1 cellular context compared by ENCODE assay signal in genomic region chr14:77097006-77097688, GRCh38.
TF ChIP-seq lines count a peak whose summit lies in the region.

No MANE protein-coding gene starts in this region.

TF ChIP-seq in HepG2, 621 proteins besides CTCF, POLR2A, EP300 and RAD21 (continued from another document):
- TF ChIP-seq, protein P1, sequence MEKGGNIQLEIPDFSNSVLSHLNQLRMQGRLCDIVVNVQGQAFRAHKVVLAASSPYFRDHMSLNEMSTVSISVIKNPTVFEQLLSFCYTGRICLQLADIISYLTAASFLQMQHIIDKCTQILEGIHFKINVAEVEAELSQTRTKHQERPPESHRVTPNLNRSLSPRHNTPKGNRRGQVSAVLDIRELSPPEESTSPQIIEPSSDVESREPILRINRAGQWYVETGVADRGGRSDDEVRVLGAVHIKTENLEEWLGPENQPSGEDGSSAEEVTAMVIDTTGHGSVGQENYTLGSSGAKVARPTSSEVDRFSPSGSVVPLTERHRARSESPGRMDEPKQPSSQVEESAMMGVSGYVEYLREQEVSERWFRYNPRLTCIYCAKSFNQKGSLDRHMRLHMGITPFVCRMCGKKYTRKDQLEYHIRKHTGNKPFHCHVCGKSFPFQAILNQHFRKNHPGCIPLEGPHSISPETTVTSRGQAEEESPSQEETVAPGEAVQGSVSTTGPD (CRISPR knock-in tag; IDR thresholded peaks at IDR 0.05) = no peak
- TF ChIP-seq U2AF1 (optimal IDR thresholded peaks at IDR 0.05; ENCODE audit: low read depth, low read length) (no peak), CC2D1A (CRISPR knock-in tag; IDR thresholded peaks at IDR 0.05) (no peak), ZNF577 (CRISPR knock-in tag; IDR thresholded peaks at IDR 0.05; ENCODE audit: borderline replicate concordance, low read depth) (no peak), SMYD3 (CRISPR knock-in tag; IDR thresholded peaks at IDR 0.05) (peak; percentile 69; the same call in 1 of the 2 replicates), ZNF780A (CRISPR knock-in tag; IDR thresholded peaks at IDR 0.05) (peak; percentile 35; the same call in 1 of the 2 replicates), DNMT1 (CRISPR knock-in tag; IDR thresholded peaks at IDR 0.05) (no peak), ZNF782 (CRISPR knock-in tag; IDR thresholded peaks at IDR 0.05; ENCODE audit: borderline replicate concordance) (no peak), RNF219 (CRISPR knock-in tag; IDR thresholded peaks at IDR 0.05) (peak; percentile 82; the same call in 1 of the 2 replicates), FOSL1 (CRISPR knock-in tag; IDR thresholded peaks at IDR 0.05; ENCODE audit: borderline replicate concordance) (no peak), MTA1 (CRISPR knock-in tag; IDR thresholded peaks at IDR 0.05; ENCODE audit: borderline replicate concordance) (no peak), ZBTB1 (CRISPR knock-in tag; IDR thresholded peaks at IDR 0.05; ENCODE audit: borderline replicate concordance) (no peak), ARID2 (CRISPR knock-in tag; IDR thresholded peaks at IDR 0.05; ENCODE audit: borderline replicate concordance) (peak; percentile 58; the same call in 1 of the 2 replicates), REL (CRISPR knock-in tag; conservative IDR thresholded peaks at IDR 0.05) (0 out of 2 replicates have a peak, but pooled peaks have one; percentile 56), ZNF556 (CRISPR knock-in tag; IDR thresholded peaks at IDR 0.05; ENCODE audit: borderline replicate concordance) (no peak), CBX2 (IDR thresholded peaks at IDR 0.05; ENCODE audit: low read depth, low read length) (no peak), CBX2 (CRISPR knock-in tag; IDR thresholded peaks at IDR 0.05; ENCODE audit: low read depth) (no peak), MEIS2 (CRISPR knock-in tag; IDR thresholded peaks at IDR 0.05) (no peak), ZSCAN9 (CRISPR knock-in tag; IDR thresholded peaks at IDR 0.05; ENCODE audit: borderline replicate concordance) (0 out of 2 replicates have a peak, but pooled peaks have one; percentile 14), GLMP (CRISPR knock-in tag; IDR thresholded peaks at IDR 0.05; ENCODE audit: borderline replicate concordance) (no peak), TRAFD1 (CRISPR knock-in tag; IDR thresholded peaks at IDR 0.05; ENCODE audit: borderline replicate concordance) (no peak), ZSCAN5A (CRISPR knock-in tag; IDR thresholded peaks at IDR 0.05; ENCODE audit: borderline replicate concordance) (0 out of 2 replicates have a peak, but pooled peaks have one; percentile 13), MTERF4 (CRISPR knock-in tag; IDR thresholded peaks at IDR 0.05) (no peak; the same call in 1 of the 2 replicates)
- TF ChIP-seq, protein P2, sequence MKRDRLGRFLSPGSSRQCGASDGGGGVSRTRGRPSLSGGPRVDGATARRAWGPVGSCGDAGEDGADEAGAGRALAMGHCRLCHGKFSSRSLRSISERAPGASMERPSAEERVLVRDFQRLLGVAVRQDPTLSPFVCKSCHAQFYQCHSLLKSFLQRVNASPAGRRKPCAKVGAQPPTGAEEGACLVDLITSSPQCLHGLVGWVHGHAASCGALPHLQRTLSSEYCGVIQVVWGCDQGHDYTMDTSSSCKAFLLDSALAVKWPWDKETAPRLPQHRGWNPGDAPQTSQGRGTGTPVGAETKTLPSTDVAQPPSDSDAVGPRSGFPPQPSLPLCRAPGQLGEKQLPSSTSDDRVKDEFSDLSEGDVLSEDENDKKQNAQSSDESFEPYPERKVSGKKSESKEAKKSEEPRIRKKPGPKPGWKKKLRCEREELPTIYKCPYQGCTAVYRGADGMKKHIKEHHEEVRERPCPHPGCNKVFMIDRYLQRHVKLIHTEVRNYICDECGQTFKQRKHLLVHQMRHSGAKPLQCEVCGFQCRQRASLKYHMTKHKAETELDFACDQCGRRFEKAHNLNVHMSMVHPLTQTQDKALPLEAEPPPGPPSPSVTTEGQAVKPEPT (CRISPR knock-in tag; IDR thresholded peaks at IDR 0.05; ENCODE audit: low read depth) = no peak
- TF ChIP-seq, protein P3, sequence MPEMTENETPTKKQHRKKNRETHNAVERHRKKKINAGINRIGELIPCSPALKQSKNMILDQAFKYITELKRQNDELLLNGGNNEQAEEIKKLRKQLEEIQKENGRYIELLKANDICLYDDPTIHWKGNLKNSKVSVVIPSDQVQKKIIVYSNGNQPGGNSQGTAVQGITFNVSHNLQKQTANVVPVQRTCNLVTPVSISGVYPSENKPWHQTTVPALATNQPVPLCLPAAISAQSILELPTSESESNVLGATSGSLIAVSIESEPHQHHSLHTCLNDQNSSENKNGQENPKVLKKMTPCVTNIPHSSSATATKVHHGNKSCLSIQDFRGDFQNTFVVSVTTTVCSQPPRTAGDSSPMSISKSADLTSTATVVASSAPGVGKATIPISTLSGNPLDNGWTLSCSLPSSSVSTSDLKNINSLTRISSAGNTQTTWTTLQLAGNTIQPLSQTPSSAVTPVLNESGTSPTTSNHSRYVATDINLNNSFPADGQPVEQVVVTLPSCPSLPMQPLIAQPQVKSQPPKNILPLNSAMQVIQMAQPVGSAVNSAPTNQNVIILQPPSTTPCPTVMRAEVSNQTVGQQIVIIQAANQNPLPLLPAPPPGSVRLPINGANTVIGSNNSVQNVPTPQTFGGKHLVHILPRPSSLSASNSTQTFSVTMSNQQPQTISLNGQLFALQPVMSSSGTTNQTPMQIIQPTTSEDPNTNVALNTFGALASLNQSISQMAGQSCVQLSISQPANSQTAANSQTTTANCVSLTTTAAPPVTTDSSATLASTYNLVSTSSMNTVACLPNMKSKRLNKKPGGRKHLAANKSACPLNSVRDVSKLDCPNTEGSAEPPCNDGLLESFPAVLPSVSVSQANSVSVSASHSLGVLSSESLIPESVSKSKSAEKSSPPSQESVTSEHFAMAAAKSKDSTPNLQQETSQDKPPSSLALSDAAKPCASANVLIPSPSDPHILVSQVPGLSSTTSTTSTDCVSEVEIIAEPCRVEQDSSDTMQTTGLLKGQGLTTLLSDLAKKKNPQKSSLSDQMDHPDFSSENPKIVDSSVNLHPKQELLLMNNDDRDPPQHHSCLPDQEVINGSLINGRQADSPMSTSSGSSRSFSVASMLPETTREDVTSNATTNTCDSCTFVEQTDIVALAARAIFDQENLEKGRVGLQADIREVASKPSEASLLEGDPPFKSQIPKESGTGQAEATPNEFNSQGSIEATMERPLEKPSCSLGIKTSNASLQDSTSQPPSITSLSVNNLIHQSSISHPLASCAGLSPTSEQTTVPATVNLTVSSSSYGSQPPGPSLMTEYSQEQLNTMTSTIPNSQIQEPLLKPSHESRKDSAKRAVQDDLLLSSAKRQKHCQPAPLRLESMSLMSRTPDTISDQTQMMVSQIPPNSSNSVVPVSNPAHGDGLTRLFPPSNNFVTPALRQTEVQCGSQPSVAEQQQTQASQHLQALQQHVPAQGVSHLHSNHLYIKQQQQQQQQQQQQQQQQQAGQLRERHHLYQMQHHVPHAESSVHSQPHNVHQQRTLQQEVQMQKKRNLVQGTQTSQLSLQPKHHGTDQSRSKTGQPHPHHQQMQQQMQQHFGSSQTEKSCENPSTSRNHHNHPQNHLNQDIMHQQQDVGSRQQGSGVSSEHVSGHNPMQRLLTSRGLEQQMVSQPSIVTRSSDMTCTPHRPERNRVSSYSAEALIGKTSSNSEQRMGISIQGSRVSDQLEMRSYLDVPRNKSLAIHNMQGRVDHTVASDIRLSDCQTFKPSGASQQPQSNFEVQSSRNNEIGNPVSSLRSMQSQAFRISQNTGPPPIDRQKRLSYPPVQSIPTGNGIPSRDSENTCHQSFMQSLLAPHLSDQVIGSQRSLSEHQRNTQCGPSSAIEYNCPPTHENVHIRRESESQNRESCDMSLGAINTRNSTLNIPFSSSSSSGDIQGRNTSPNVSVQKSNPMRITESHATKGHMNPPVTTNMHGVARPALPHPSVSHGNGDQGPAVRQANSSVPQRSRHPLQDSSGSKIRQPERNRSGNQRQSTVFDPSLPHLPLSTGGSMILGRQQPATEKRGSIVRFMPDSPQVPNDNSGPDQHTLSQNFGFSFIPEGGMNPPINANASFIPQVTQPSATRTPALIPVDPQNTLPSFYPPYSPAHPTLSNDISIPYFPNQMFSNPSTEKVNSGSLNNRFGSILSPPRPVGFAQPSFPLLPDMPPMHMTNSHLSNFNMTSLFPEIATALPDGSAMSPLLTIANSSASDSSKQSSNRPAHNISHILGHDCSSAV (CRISPR knock-in tag; IDR thresholded peaks at IDR 0.05; ENCODE audit: borderline replicate concordance) = no peak
TF ChIP-seq in HepG2: peak in this region for 9.
